8 cellular contexts compared by ENCODE assay signal in genomic region chr19:18117692-18118378, GRCh38. TPM values are rescaled to one million over a fixed set of nuclear protein-coding genes. Genes with fewer than 3 reads are reported as not detected.
DNase-seq lines count a peak whose midpoint lies in the region; ATAC-seq lines count a peak whose summit lies in the region.

No MANE protein-coding gene starts in this region.

- DNase-seq in A172 (ENCODE audit: low spot score) (peak; percentile 72), NCI-H345 treated with DMSO at 0.1 percent for 48 hours (lab: John Stamatoyannopoulos, UW; ENCODE audit: unreplicated experiment) (peak; percentile 42), cerebellar cortex (ENCODE audit: low spot score) (peak; percentile 68), kidney glomerular epithelial cell (lab: John Stamatoyannopoulos, UW) (peak; percentile 88)
- peak; percentile 97 for DNase-seq in activated CD4-positive, CD25-positive, alpha-beta regulatory T cell treated with anti-CD3 and anti-CD28 coated beads, Interleukin-2, amount 50 U/mL, for 72 hours
- peak; percentile 95 for DNase-seq in stimulated activated CD4-positive, alpha-beta T cell treated with anti-CD3 and anti-CD28 coated beads, Interleukin-15, amount 100 ng/mL, for 1 hour (ENCODE audit: low read depth in 1 of 2, low spot score in 1 of 2)

- ATAC-seq in GM18861 (IDR thresholded peaks at IDR 0.05; ENCODE audit: unreplicated experiment) (peak; percentile 70), HG03135 (IDR thresholded peaks at IDR 0.05; ENCODE audit: unreplicated experiment) (peak; percentile 75)

RNA-seq across cellular contexts. Expression of gene MAST3, which starts 20.3 kb away (rescaled TPM):
- 2.7 and 3.0 TPM in 2 replicates for total RNA-seq in A172 (2014; rRNA removed; shearing (Covaris generic))

RNA-seq across cellular contexts. Expression of gene IL12RB1, which starts 31.1 kb away (rescaled TPM):
- total RNA-seq in A172 (2014; rRNA removed; shearing (Covaris generic)): 0.93 TPM in 1 of 2 replicates, not detected in the other

RNA-seq across cellular contexts. Expression of gene PIK3R2, which starts 35.1 kb away (rescaled TPM):
- total RNA-seq in A172 (2014; rRNA removed; shearing (Covaris generic)): 32.3 and 43.2 TPM in 2 replicates

RNA-seq across cellular contexts. Expression of gene IFI30, which starts 55.8 kb away (rescaled TPM):
- total RNA-seq in A172 (2014; rRNA removed; shearing (Covaris generic)): 28.2 and 40.5 TPM in 2 replicates

Comparison
In these comparisons a context has a peak if more than half of its experiments do, and no peak if none do; other contexts are left out.
1. Peak in every context shown above with its lines: DNase-seq and ATAC-seq.
2. DNase-seq: peak in every context shown above with its lines; median percentile 97 in activated CD4-positive, CD25-positive, alpha-beta regulatory T cell treated with anti-CD3 and anti-CD28 coated beads, Interleukin-2, amount 50 U/mL, for 72 hours; 95 in stimulated activated CD4-positive, alpha-beta T cell treated with anti-CD3 and anti-CD28 coated beads, Interleukin-15, amount 100 ng/mL, for 1 hour; 88 in kidney glomerular epithelial cell; 72 in A172; 68 in cerebellar cortex; 42 in NCI-H345 treated with DMSO at 0.1 percent for 48 hours.